ENCODE assay signal across 8 cellular contexts in the genomic region with DNA sequence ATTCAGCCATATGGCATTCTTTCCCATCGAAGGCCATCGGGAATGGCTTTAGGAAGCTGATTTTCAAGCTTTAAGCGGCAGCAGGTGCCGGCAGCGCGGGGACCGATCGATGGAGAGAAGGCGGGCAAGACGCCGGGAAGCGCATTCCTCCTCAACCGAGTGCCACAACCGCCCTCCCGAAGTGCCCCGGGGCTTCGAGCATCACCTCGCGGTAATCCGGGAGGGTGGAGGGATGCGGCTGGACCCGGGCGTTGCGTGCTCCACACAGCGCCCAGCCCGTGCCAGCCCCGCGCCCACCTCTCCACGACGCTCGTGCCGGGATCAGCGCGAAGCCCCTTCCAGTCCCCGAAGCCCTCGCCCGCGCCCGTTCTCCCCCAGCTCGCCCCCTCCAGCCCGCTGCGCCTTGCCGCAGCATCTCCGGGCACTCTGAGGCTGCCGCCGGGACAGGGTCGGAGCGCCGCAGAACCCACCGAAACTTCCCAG. TPM values are rescaled to one million over a fixed set of nuclear protein-coding genes. Genes with fewer than 3 reads are reported as not detected.
DNase-seq lines count a peak whose midpoint lies in the region; ATAC-seq and TF ChIP-seq lines count a peak whose summit lies in the region.

No MANE protein-coding gene starts in this region.

- peaks cover 11% of the 10 kb centered on the region; the same call in 2 of the 3 replicates for H3K9me3 Mint-ChIP-seq in GM23338

- H3K4me1 Mint-ChIP-seq in GM23338 = peaks cover 27% of the 10 kb centered on the region

- H3K27ac ChIP-seq in GM23338 (ENCODE audit: low read depth) (peak overlapping the region; percentile 87), mammary epithelial cell (ENCODE audit: insufficient read depth, low read depth, low read length) (no peak overlapping the region)

- peak overlapping the region; percentile 84 for H3K4me3 ChIP-seq in GM23338
- peak overlapping the region; percentile 38 to 49 (median 44) for H3K4me3 ChIP-seq in mammary epithelial cell (replicated peaks in 1 of 3; ENCODE audit: insufficient read depth in 1 of 3, low read depth in 2 of 3, low read length in 3 of 3)

- H4K20me1 ChIP-seq in GM23338 (replicated peaks; ENCODE audit: insufficient read depth) (no peaks in the 10 kb centered on the region; the same call in 1 of the 2 replicates), mammary epithelial cell (ENCODE audit: insufficient read depth, low read length) (no peaks in the 10 kb centered on the region)

- H3K79me2 ChIP-seq in GM23338 (replicated peaks; ENCODE audit: insufficient read depth) (peaks cover 87% of the 10 kb centered on the region), mammary epithelial cell (ENCODE audit: insufficient read depth, low read length) (no peaks in the 10 kb centered on the region)

- H3K4me2 ChIP-seq in GM23338 (peak overlapping the region; percentile 81), mammary epithelial cell (ENCODE audit: insufficient read depth, low read depth, low read length) (peak overlapping the region; percentile 85)

- ATAC-seq in GM23338 (peak; percentile 19), GM21390 (IDR thresholded peaks at IDR 0.05; ENCODE audit: unreplicated experiment) (no peak), HG03039 (IDR thresholded peaks at IDR 0.05; ENCODE audit: unreplicated experiment) (no peak)

- H2AFZ ChIP-seq in GM23338 (no peak overlapping the region), mammary epithelial cell (ENCODE audit: low read depth, low read length) (peak overlapping the region; percentile 79)

- no peaks in the 10 kb centered on the region for H3K36me3 ChIP-seq in GM23338 (ENCODE audit: insufficient read depth)
- no peaks in the 10 kb centered on the region for H3K36me3 ChIP-seq in mammary epithelial cell (ENCODE audit: insufficient read depth, low read length)

- in situ Hi-C loops in mammary epithelial cell (cut with MboI; ENCODE audit: low sequenced_read_pairs in 2 of 2) = loop anchor here in 1 of 2 donors (25.0 kb wide), 1 partner anchor 1011 kb away; no protein-coding TSS in a partner anchor

- no peaks in the 10 kb centered on the region for H3K9me2 ChIP-seq in GM23338 (ENCODE audit: insufficient read depth)

- peaks cover 24% of the 10 kb centered on the region for H3K27me3 Mint-ChIP-seq in GM23338 (ENCODE audit: insufficient read depth, low read depth, poor library complexity)

- H3K9ac ChIP-seq in mammary epithelial cell (ENCODE audit: insufficient read depth, low read length) = no peak overlapping the region

- peaks cover 10% of the 10 kb centered on the region for H3K9me3 ChIP-seq in mammary epithelial cell (replicated peaks; ENCODE audit: insufficient read depth, low read length)

- intact Hi-C loops in mammary epithelial cell (cut with micrococcal nuclease) = no loop called here

- dilution Hi-C loops in mammary epithelial cell (cut with HindIII; ENCODE audit: low sequenced_read_pairs) = no loop called here

- 3% methylated on average over 18 of the region's 50 CpGs for WGBS in mammary epithelial cell (ENCODE audit: low coverage, missing lambda C conversion rate)

- H3K4me3 Mint-ChIP-seq in GM23338 = peak overlapping the region; percentile 100

- H3K27ac Mint-ChIP-seq in GM23338 = peak overlapping the region; percentile 93

- no TSS peak for BruUV-seq in mammary epithelial cell (replicated peaks; lab: Mats Ljungman, UMichigan)

- no peak for TF ChIP-seq CTCF in GM23338 (conservative IDR thresholded peaks at IDR 0.05; ENCODE audit: low read depth in 2 of 2)
- TF ChIP-seq CTCF in mammary epithelial cell (conservative IDR thresholded peaks at IDR 0.05 in 1 of 2, IDR thresholded peaks at IDR 0.05 in 1 of 2; ENCODE audit: extremely low read depth in 1 of 2, insufficient read depth in 1 of 2, low read depth in 1 of 2, low read length in 2 of 2) = no peak

- peaks cover 7% of the 10 kb centered on the region; the same call in 1 of the 2 replicates for H3F3A ChIP-seq in GM23338 (replicated peaks; ENCODE audit: low read depth)

- DNase-seq in GM23338 (ENCODE audit: low spot score) (peak; percentile 68), T follicular helper cell (ENCODE audit: low read depth) (peak; percentile 8), mammary epithelial cell (no peak), kidney tubule cell (ENCODE audit: low spot score) (peak; percentile 44), epidermal melanocyte (ENCODE audit: insufficient read length, low spot score) (no peak)
- DNase-seq in stimulated activated CD4-positive, alpha-beta T cell treated with anti-CD3 and anti-CD28 coated beads, Interleukin-4, amount 100 ng/mL, for 1 hour = peak; percentile 39

- H3K4me1 ChIP-seq in GM23338 (ENCODE audit: insufficient read depth) = peaks cover 25% of the 10 kb centered on the region
- H3K4me1 ChIP-seq in mammary epithelial cell (ENCODE audit: insufficient read depth, low read length) = peaks cover 8% of the 10 kb centered on the region

- CTCF ChIA-PET in mammary epithelial cell (lab: Charles Lee; ENCODE audit: low non-redundant PET) = no interaction called here

- peaks cover 55% of the 10 kb centered on the region for H3K36me3 Mint-ChIP-seq in GM23338 (ENCODE audit: low read depth)

- no peaks in the 10 kb centered on the region for H3K27me3 ChIP-seq in GM23338 (ENCODE audit: insufficient read depth)
- H3K27me3 ChIP-seq in mammary epithelial cell (ENCODE audit: insufficient read depth, low read length) = peaks cover 22% of the 10 kb centered on the region

TF ChIP-seq in GM23338, 12 proteins besides CTCF, POLR2A, EP300 and RAD21 (continues in another document):
- TF ChIP-seq ZNF114 (CRISPR knock-in tag; IDR thresholded peaks at IDR 0.05) = no peak
- TF ChIP-seq POLR2AphosphoS5 (IDR thresholded peaks at IDR 0.05; ENCODE audit: low read depth) = no peak; the same call in 1 of the 2 replicates
- no peak for TF ChIP-seq EZH2 (IDR thresholded peaks at IDR 0.05; ENCODE audit: low read depth, unreplicated experiment)
- TF ChIP-seq, protein P1, sequence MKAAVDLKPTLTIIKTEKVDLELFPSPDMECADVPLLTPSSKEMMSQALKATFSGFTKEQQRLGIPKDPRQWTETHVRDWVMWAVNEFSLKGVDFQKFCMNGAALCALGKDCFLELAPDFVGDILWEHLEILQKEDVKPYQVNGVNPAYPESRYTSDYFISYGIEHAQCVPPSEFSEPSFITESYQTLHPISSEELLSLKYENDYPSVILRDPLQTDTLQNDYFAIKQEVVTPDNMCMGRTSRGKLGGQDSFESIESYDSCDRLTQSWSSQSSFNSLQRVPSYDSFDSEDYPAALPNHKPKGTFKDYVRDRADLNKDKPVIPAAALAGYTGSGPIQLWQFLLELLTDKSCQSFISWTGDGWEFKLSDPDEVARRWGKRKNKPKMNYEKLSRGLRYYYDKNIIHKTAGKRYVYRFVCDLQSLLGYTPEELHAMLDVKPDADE (IDR thresholded peaks at IDR 0.05) = no peak

RNA-seq across cellular contexts. Expression of a gene that starts 3.2 kb away (rescaled TPM):
- 243 and 248 TPM in 2 replicates for total RNA-seq in GM23338 (2014; rRNA removed; shearing (Covaris generic))
- 193 and 235 TPM in 2 replicates for polyA plus RNA-seq in GM23338 (2016; fragmentation: Nextera tagmentation; extraction: Ambion mirVana)
- total RNA-seq in mammary epithelial cell = under 1 TPM in 1 of 2 donors, not detected in 1; 0.67 TPM
- polyA plus RNA-seq in mammary epithelial cell = 0.03 TPM
- not detected for polyA minus RNA-seq in mammary epithelial cell

Comparison
In these comparisons a context has a peak if more than half of its experiments do, and no peak if none do; other contexts are left out.
1. DNase-seq: peak in GM23338 (single experiment), T follicular helper cell (single experiment), kidney tubule cell (single experiment) and stimulated activated CD4-positive, alpha-beta T cell treated with anti-CD3 and anti-CD28 coated beads, Interleukin-4, amount 100 ng/mL, for 1 hour (single experiment); none in mammary epithelial cell (single experiment) and epidermal melanocyte (single experiment).
2. RNA of a gene that starts 3.2 kb away (total RNA-seq): 243 to 248 TPM in GM23338; 0.67 TPM in mammary epithelial cell; every median in the first group is over 100 times any median in the second.